ENCODE assay signal across 24 cellular contexts in the genomic region with DNA sequence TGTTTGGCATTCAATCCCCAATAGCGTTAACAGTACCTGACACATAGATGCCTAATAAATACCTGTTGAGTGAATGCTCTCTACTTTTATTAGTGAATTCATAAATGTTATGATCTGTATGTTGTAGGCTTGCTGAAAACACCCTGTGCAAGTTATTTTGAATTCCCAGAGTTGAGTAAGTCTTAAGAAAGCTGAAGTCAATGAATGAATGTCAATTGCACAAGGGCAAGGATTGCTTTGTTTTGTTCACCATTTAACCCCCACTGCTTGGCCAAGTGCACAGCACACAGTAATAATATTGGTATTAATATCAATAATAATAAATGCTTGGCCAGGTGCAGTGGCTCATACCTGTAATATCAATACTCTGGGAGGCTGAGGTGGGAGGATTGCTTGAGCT. TPM values are rescaled to one million over a fixed set of nuclear protein-coding genes. Genes with fewer than 3 reads are reported as not detected.
DNase-seq lines count a peak whose midpoint lies in the region; TF ChIP-seq lines count a peak whose summit lies in the region.
"Had no signal": no experiment of that assay in that cellular context is flagged by ENCODE, and none has a peak within 500 bp of the region (broad histone marks: within the 10 kb centered on the region; RNA-seq: fewer than 3 reads in every experiment).

No MANE protein-coding gene starts in this region.

- H4K8ac ChIP-seq in mesenchymal stem cell (ENCODE audit: low read length), result no peak overlapping the region

- H3K4me2 ChIP-seq in mesenchymal stem cell (ENCODE audit: low read length, poor library complexity, severe bottlenecking), result no peak overlapping the region
- H3K4me2 ChIP-seq: A549; BLaER1 treated with 17β-estradiol and CSF1 and Interleukin-3, amounts not matched to agents 10 nM and 100 nM; GM23338 had no signal

- H3K27me3 ChIP-seq in mesenchymal stem cell (ENCODE audit: control insufficient read depth in 1 of 2, insufficient read depth in 1 of 2, low read length in 2 of 2) (no peaks in the 10 kb centered on the region), subcutaneous abdominal adipose tissue (ENCODE audit: control insufficient read depth in 5 of 5, insufficient read depth in 4 of 5, low read length in 5 of 5) (no peaks in the 10 kb centered on the region)
- H3K27me3 ChIP-seq: BE2C; BLaER1 treated with 17β-estradiol and CSF1 and Interleukin-3, amounts not matched to agents 10 nM and 100 nM had no signal

- H3K4me3 Mint-ChIP-seq in activated T-helper 1 cell treated with anti-CD3 and anti-CD28 coated beads, Interleukin-12 subunit alpha, Interleukin-12 subunit beta, Interleukin-2, Interleukin-4 antibody, amounts not matched to agents 30 ng/mL and 10 ng/mL and 1 ng/mL, durations not matched to agents 14 hours and 24 hours and 36 hours, result no peak overlapping the region
- no peak overlapping the region for H3K4me3 Mint-ChIP-seq in endothelial cell (ENCODE audit: unreplicated experiment)
- H3K4me3 Mint-ChIP-seq: CD14-positive monocyte; CD4-positive, alpha-beta T cell; CD8-positive, alpha-beta memory T cell; GM23338; H9 had no signal

- no peak overlapping the region for H3K27ac Mint-ChIP-seq in activated T-helper 1 cell treated with anti-CD3 and anti-CD28 coated beads, Interleukin-12 subunit alpha, Interleukin-12 subunit beta, Interleukin-2, Interleukin-4 antibody, amounts not matched to agents 30 ng/mL and 10 ng/mL and 1 ng/mL, durations not matched to agents 14 hours and 24 hours and 36 hours
- no peak overlapping the region for H3K27ac Mint-ChIP-seq in endothelial cell (ENCODE audit: unreplicated experiment)
- H3K27ac Mint-ChIP-seq: CD14-positive monocyte; CD4-positive, alpha-beta T cell; CD8-positive, alpha-beta memory T cell; GM23338; H9 had no signal

- no peak overlapping the region for H4K91ac ChIP-seq in mesenchymal stem cell (ENCODE audit: low read length)

- H3K79me1 ChIP-seq in mesenchymal stem cell (replicated peaks; ENCODE audit: low read length, poor library complexity, severe bottlenecking), result no peaks in the 10 kb centered on the region

- H3K36me3 ChIP-seq in mesenchymal stem cell (ENCODE audit: control insufficient read depth in 1 of 2, insufficient read depth in 2 of 2, low read depth in 1 of 2, low read length in 2 of 2), result no peaks in the 10 kb centered on the region
- H3K36me3 ChIP-seq in subcutaneous abdominal adipose tissue (ENCODE audit: control insufficient read depth in 5 of 5, insufficient read depth in 5 of 5, low read length in 5 of 5), result no peaks in the 10 kb centered on the region
- H3K36me3 ChIP-seq: BE2C; BLaER1 treated with 17β-estradiol and CSF1 and Interleukin-3, amounts not matched to agents 10 nM and 100 nM had no signal

- H3K36me3 Mint-ChIP-seq in activated T-helper 1 cell treated with anti-CD3 and anti-CD28 coated beads, Interleukin-12 subunit alpha, Interleukin-12 subunit beta, Interleukin-2, Interleukin-4 antibody, amounts not matched to agents 30 ng/mL and 10 ng/mL and 1 ng/mL, durations not matched to agents 14 hours and 24 hours and 36 hours (ENCODE audit: low read depth), result no peaks in the 10 kb centered on the region
- peaks cover 3% of the 10 kb centered on the region for H3K36me3 Mint-ChIP-seq in endothelial cell (ENCODE audit: low read depth, unreplicated experiment)

- no peaks in the 10 kb centered on the region for H3K27me3 Mint-ChIP-seq in activated T-helper 1 cell treated with anti-CD3 and anti-CD28 coated beads, Interleukin-12 subunit alpha, Interleukin-12 subunit beta, Interleukin-2, Interleukin-4 antibody, amounts not matched to agents 30 ng/mL and 10 ng/mL and 1 ng/mL, durations not matched to agents 14 hours and 24 hours and 36 hours (ENCODE audit: insufficient read depth)
- H3K27me3 Mint-ChIP-seq in endothelial cell (ENCODE audit: unreplicated experiment), result peaks cover 4% of the 10 kb centered on the region
- H3K27me3 Mint-ChIP-seq: CD4-positive, alpha-beta T cell; CD8-positive, alpha-beta memory T cell had no signal

- no peak overlapping the region for H3K4me3 ChIP-seq in fibroblast of pulmonary artery (replicated peaks; ENCODE audit: low read depth, low read length)
- no peak overlapping the region for H3K4me3 ChIP-seq in mesenchymal stem cell (ENCODE audit: insufficient read depth in 1 of 2, low read depth in 1 of 2, low read length in 2 of 2)
- no peak overlapping the region for H3K4me3 ChIP-seq in subcutaneous abdominal adipose tissue (ENCODE audit: low read depth in 1 of 5, low read length in 5 of 5)
- H3K4me3 ChIP-seq: A549; BLaER1 treated with 17β-estradiol and CSF1 and Interleukin-3, amounts not matched to agents 10 nM and 100 nM; GM12878; GM23338 had no signal

- H2BK5ac ChIP-seq in mesenchymal stem cell (ENCODE audit: low read depth, low read length, poor library complexity, severe bottlenecking), result no peak overlapping the region

- H2AK5ac ChIP-seq in mesenchymal stem cell (ENCODE audit: low read length, severe bottlenecking), result peak overlapping the region; percentile 87

- H2BK15ac ChIP-seq in mesenchymal stem cell (ENCODE audit: low read depth, poor library complexity, severe bottlenecking), result no peak overlapping the region

- no peak overlapping the region for H3K27ac ChIP-seq in mesenchymal stem cell (ENCODE audit: low read length, poor library complexity, severe bottlenecking)
- H3K27ac ChIP-seq in subcutaneous abdominal adipose tissue (ENCODE audit: low read depth, low read length), result peak overlapping the region; percentile 79
- H3K27ac ChIP-seq: A549; BLaER1 treated with 17β-estradiol and CSF1 and Interleukin-3, amounts not matched to agents 10 nM and 100 nM had no signal

- H3K18ac ChIP-seq in mesenchymal stem cell (ENCODE audit: low read depth in 1 of 2, low read length in 2 of 2), result no peak overlapping the region

- no peaks in the 10 kb centered on the region for H3K9me3 ChIP-seq in mesenchymal stem cell (ENCODE audit: control insufficient read depth, low read length)
- H3K9me3 ChIP-seq in subcutaneous abdominal adipose tissue (ENCODE audit: control insufficient read depth in 5 of 5, low read length in 5 of 5), result no peaks in the 10 kb centered on the region
- H3K9me3 ChIP-seq: A549, BE2C had no signal

- DNase-seq in amniotic epithelial cell (ENCODE audit: low read depth), result peak; percentile 76
- DNase-seq in fibroblast of pulmonary artery (ENCODE audit: low read depth), result peak; percentile 42
- no peak for DNase-seq in mesenchymal stem cell
- DNase-seq in activated T-helper 1 cell treated with anti-CD3 and anti-CD28 coated beads, Interleukin-12 subunit alpha, Interleukin-12 subunit beta, Interleukin-2, Interleukin-4 antibody, amounts not matched to agents 30 ng/mL and 10 ng/mL and 1 ng/mL, durations not matched to agents 14 hours and 24 hours and 36 hours (ENCODE audit: low spot score), result no peak
- no peak for DNase-seq in endothelial cell (ENCODE audit: low spot score)
- no peak for DNase-seq in activated CD4-positive, alpha-beta T cell treated with anti-CD3 and anti-CD28 coated beads, Interleukin-2, amount 50 U/mL, for 1 hour
- DNase-seq: 8988T; ACHN; AML-193; BE2C; CD4-positive, alpha-beta T cell; CD8-positive, alpha-beta memory T cell; DMS 273 treated with DMSO at 0.1 percent for 48 hours; DMS79; EL; GDM1; H9 had no signal

- H3K4ac ChIP-seq in mesenchymal stem cell (ENCODE audit: low read depth in 1 of 2, low read length in 2 of 2), result no peak overlapping the region

- H3K14ac ChIP-seq in mesenchymal stem cell (ENCODE audit: low read length in 2 of 2), result no peak overlapping the region

- H2BK120ac ChIP-seq in mesenchymal stem cell (ENCODE audit: low read depth, low read length), result no peak overlapping the region

- no peak for TF ChIP-seq CTCF in fibroblast of pulmonary artery (IDR thresholded peaks at IDR 0.05; ENCODE audit: low read length, missing control alignments)
- no peak for TF ChIP-seq CTCF in endothelial cell (IDR thresholded peaks at IDR 0.05; ENCODE audit: unreplicated experiment)

- intact Hi-C loops in activated T-helper 1 cell treated with anti-CD3 and anti-CD28 coated beads, Interleukin-12 subunit alpha, Interleukin-12 subunit beta, Interleukin-2, Interleukin-4 antibody, amounts not matched to agents 30 ng/mL and 10 ng/mL and 1 ng/mL, durations not matched to agents 14 hours and 24 hours and 36 hours (cut with micrococcal nuclease), result no loop called here

- H2AFZ ChIP-seq in mesenchymal stem cell (ENCODE audit: low read depth, low read length), result no peak overlapping the region
- H2AFZ ChIP-seq: GM23338 had no signal

- H3K9me3 Mint-ChIP-seq in activated T-helper 1 cell treated with anti-CD3 and anti-CD28 coated beads, Interleukin-12 subunit alpha, Interleukin-12 subunit beta, Interleukin-2, Interleukin-4 antibody, amounts not matched to agents 30 ng/mL and 10 ng/mL and 1 ng/mL, durations not matched to agents 14 hours and 24 hours and 36 hours, result no peaks in the 10 kb centered on the region
- no peaks in the 10 kb centered on the region for H3K9me3 Mint-ChIP-seq in endothelial cell (ENCODE audit: unreplicated experiment)
- H3K9me3 Mint-ChIP-seq: CD4-positive, alpha-beta T cell; CD8-positive, alpha-beta memory T cell had no signal

- H2BK12ac ChIP-seq in mesenchymal stem cell (ENCODE audit: low read length in 2 of 2), result no peak overlapping the region

- H3K4me1 Mint-ChIP-seq in activated T-helper 1 cell treated with anti-CD3 and anti-CD28 coated beads, Interleukin-12 subunit alpha, Interleukin-12 subunit beta, Interleukin-2, Interleukin-4 antibody, amounts not matched to agents 30 ng/mL and 10 ng/mL and 1 ng/mL, durations not matched to agents 14 hours and 24 hours and 36 hours (ENCODE audit: low read depth), result peaks cover 15% of the 10 kb centered on the region
- H3K4me1 Mint-ChIP-seq in endothelial cell (ENCODE audit: unreplicated experiment), result peaks cover 33% of the 10 kb centered on the region

- no CpG with 5 or more reads among the region's 1 CpG for WGBS in mesenchymal stem cell

- peaks cover 15% of the 10 kb centered on the region for H3K4me1 ChIP-seq in mesenchymal stem cell (ENCODE audit: control insufficient read depth, insufficient read depth, low read depth, low read length)
- peaks cover 2 to 64% (median 54%) of the 10 kb centered on the region in 5 donors for H3K4me1 ChIP-seq in subcutaneous abdominal adipose tissue (ENCODE audit: control insufficient read depth in 5 of 5, insufficient read depth in 5 of 5, low read length in 5 of 5)
- H3K4me1 ChIP-seq: A549, BE2C had no signal

- H3K9ac ChIP-seq in mesenchymal stem cell (ENCODE audit: low read length) (no peak overlapping the region), subcutaneous abdominal adipose tissue (ENCODE audit: low read length in 5 of 5) (no peak overlapping the region)
- H3K9ac ChIP-seq: BLaER1 treated with 17β-estradiol and CSF1 and Interleukin-3, amounts not matched to agents 10 nM and 100 nM had no signal

- H3K23ac ChIP-seq in mesenchymal stem cell (ENCODE audit: low read length in 2 of 2), result no peak overlapping the region

RNA-seq across cellular contexts. Expression of gene CPA1, which starts 10.2 kb away (rescaled TPM):
- polyA plus RNA-seq in mesenchymal stem cell (2013, experiment 1 of 2), result 0.12 TPM
- polyA plus RNA-seq in mesenchymal stem cell (2013, experiment 2 of 2), result 0.29 TPM
- not detected in 2 replicates for total RNA-seq in activated T-helper 1 cell treated with anti-CD3 and anti-CD28 coated beads, Interleukin-12 subunit alpha, Interleukin-12 subunit beta, Interleukin-2, Interleukin-4 antibody, amounts not matched to agents 30 ng/mL and 10 ng/mL and 1 ng/mL, durations not matched to agents 14 hours and 24 hours and 36 hours
- not detected for total RNA-seq in endothelial cell (ENCODE audit: unreplicated experiment)
- total RNA-seq: CD4-positive, alpha-beta T cell; CD8-positive, alpha-beta memory T cell; GM23338; H4; H9 had no signal
- polyA plus RNA-seq: A549; CD14-positive monocyte; CD8-positive, alpha-beta memory T cell; GM12878; GM23338 had no signal

RNA-seq across cellular contexts. Expression of gene CPA5, which starts 45.9 kb away (rescaled TPM):
- polyA plus RNA-seq in mesenchymal stem cell (2013, experiment 1 of 2), result 0.26 TPM
- polyA plus RNA-seq in mesenchymal stem cell (2013, experiment 2 of 2), result 0.14 TPM
- total RNA-seq in activated T-helper 1 cell treated with anti-CD3 and anti-CD28 coated beads, Interleukin-12 subunit alpha, Interleukin-12 subunit beta, Interleukin-2, Interleukin-4 antibody, amounts not matched to agents 30 ng/mL and 10 ng/mL and 1 ng/mL, durations not matched to agents 14 hours and 24 hours and 36 hours, result 0.69 and 1.3 TPM in 2 replicates
- total RNA-seq in endothelial cell (ENCODE audit: unreplicated experiment), result not detected
- total RNA-seq: CD4-positive, alpha-beta T cell; GM23338; H4; H9 had no signal
- polyA plus RNA-seq: A549, CD14-positive monocyte, GM23338 had no signal

RNA-seq across cellular contexts. Expression of gene CEP41, which starts 50.3 kb away (rescaled TPM):
- polyA plus RNA-seq in mesenchymal stem cell (2013, experiment 1 of 2), result 15.1 TPM
- 17.7 TPM for polyA plus RNA-seq in mesenchymal stem cell (2013, experiment 2 of 2)
- total RNA-seq in activated T-helper 1 cell treated with anti-CD3 and anti-CD28 coated beads, Interleukin-12 subunit alpha, Interleukin-12 subunit beta, Interleukin-2, Interleukin-4 antibody, amounts not matched to agents 30 ng/mL and 10 ng/mL and 1 ng/mL, durations not matched to agents 14 hours and 24 hours and 36 hours, result 17.1 and 17.8 TPM in 2 replicates
- 14.3 TPM for total RNA-seq in endothelial cell (ENCODE audit: unreplicated experiment)

Comparison
In these comparisons a context has a peak if more than half of its experiments do, and no peak if none do; other contexts are left out.
1. DNase-seq: peak in amniotic epithelial cell (single experiment) and fibroblast of pulmonary artery (single experiment); none in mesenchymal stem cell (single experiment), activated T-helper 1 cell treated with anti-CD3 and anti-CD28 coated beads, Interleukin-12 subunit alpha, Interleukin-12 subunit beta, Interleukin-2, Interleukin-4 antibody, amounts not matched to agents 30 ng/mL and 10 ng/mL and 1 ng/mL, durations not matched to agents 14 hours and 24 hours and 36 hours (single experiment), endothelial cell (single experiment) and activated CD4-positive, alpha-beta T cell treated with anti-CD3 and anti-CD28 coated beads, Interleukin-2, amount 50 U/mL, for 1 hour (single experiment).